ENCODE assay signal across 23 cellular contexts in genomic region chr3:25169146-25169545, GRCh38.
"Had no signal": no experiment of that assay in that cellular context is flagged by ENCODE, and none has a peak within 500 bp of the region (broad histone marks: within the 10 kb centered on the region; RNA-seq: fewer than 3 reads in every experiment).

No MANE protein-coding gene starts in this region.

- H3K27ac ChIP-seq: breast epithelium, colonic mucosa, Peyer's patch had no signal

- H3K27me3 ChIP-seq: ascending aorta, breast epithelium, colonic mucosa, Peyer's patch had no signal

- DNase-seq: activated CD4-positive, alpha-beta T cell treated with anti-CD3 and anti-CD28 coated beads, Interleukin-2, amount 10 ng/mL, durations not matched to agents 24 days and 14 days; activated CD4-positive, alpha-beta T cell treated with anti-CD3 and anti-CD28 coated beads, Interleukin-2, amount 50 U/mL, for 48 hours; activated CD4-positive, CD25-positive, alpha-beta regulatory T cell treated with anti-CD3 and anti-CD28 coated beads, Interleukin-2, amount 50 U/mL, for 72 hours; activated CD8-positive, alpha-beta memory T cell treated with anti-CD3 and anti-CD28 coated beads, Interleukin-2, amount 10 ng/mL, durations not matched to agents 7 days and 5 days; activated effector memory CD4-positive, alpha-beta T cell treated with anti-CD3 and anti-CD28 coated beads, Interleukin-2, amount 50 U/mL, for 16 hours; activated naive CD4-positive, alpha-beta T cell treated with Interleukin-2 at 50 U/mL for 16 hours; activated naive CD8-positive, alpha-beta T cell treated with anti-CD3 and anti-CD28 coated beads, Interleukin-2, amount 50 U/mL, for 24 hours; activated T-cell treated with anti-CD3 and anti-CD28 coated beads, Interleukin-2, amount 50 U/mL, for 24 hours; amniotic stem cell; caudate nucleus; colonic mucosa; MM.1S; NCI-H1105; NCI-H1436 treated with DMSO at 0.1 percent for 48 hours; NCI-H187; NCI-H2081; NCI-H524; Peyer's patch; SHP77 treated with DMSO at 0.1 percent for 48 hours; T-helper 17 cell; T-helper 9 cell had no signal

- H3K4me3 ChIP-seq: ascending aorta, breast epithelium, colonic mucosa, Peyer's patch had no signal

- H3K4me1 ChIP-seq: ascending aorta, breast epithelium, colonic mucosa, Peyer's patch had no signal

- H3K9me3 ChIP-seq: colonic mucosa had no signal

- H3K36me3 ChIP-seq: ascending aorta, breast epithelium, colonic mucosa, Peyer's patch had no signal
